39 cellular contexts compared by ENCODE assay signal in the genomic region with DNA sequence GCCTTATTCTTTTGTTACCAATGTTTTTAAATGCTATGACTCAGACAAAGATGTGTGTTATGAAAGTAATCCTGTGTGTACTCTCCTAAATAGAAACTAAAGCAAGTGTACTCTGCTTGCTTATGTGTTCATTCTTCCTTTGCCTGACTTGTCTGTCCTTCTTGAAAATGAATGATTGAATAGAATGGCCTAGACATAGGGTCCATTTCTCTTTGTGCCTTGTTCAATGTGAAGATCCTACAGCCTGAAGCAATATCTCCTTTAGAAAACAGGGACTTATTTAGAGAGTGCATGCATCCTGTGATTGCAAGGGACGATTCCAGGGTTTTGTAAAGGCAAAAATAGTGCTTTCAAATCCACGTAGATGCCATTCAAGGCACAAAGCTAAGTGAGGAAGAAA.
"Had no signal": no experiment of that assay in that cellular context is flagged by ENCODE, and none has a peak within 500 bp of the region (broad histone marks: within the 10 kb centered on the region; RNA-seq: fewer than 3 reads in every experiment).

No MANE protein-coding gene starts in this region.

- DNase-seq: activated B cell treated with CpG ODN at 0.5 μM for 24 hours; activated CD4-positive, alpha-beta memory T cell treated with anti-CD3 and anti-CD28 coated beads for 36 hours; activated CD4-positive, alpha-beta T cell treated with anti-CD3 and anti-CD28 coated beads for 4 hours; activated CD4-positive, alpha-beta T cell treated with anti-CD3 and anti-CD28 coated beads, Interleukin-2, amount 50 U/mL, for 1 hour; activated CD4-positive, CD25-positive, alpha-beta regulatory T cell treated with anti-CD3 and anti-CD28 coated beads, Interleukin-2, amount 50 U/mL, for 72 hours; activated CD8-positive, alpha-beta memory T cell treated with anti-CD3 and anti-CD28 coated beads, Interleukin-2, amount 50 U/mL, for 4 hours; activated gamma-delta T cell treated with Interleukin-2 at 50 U/mL for 16 hours; activated naive CD4-positive, alpha-beta T cell treated with anti-CD3 and anti-CD28 coated beads for 36 hours; activated T-cell treated with anti-CD3 and anti-CD28 coated beads for 4 hours; activated T-cell treated with anti-CD3 and anti-CD28 coated beads, Interleukin-2, amount 50 U/mL, for 4 hours; adrenal gland; body of pancreas; caudate nucleus; cerebellar nuclear complex; Karpas-422; MG63; NCI-H1048; NCI-H1105 treated with DMSO at 0.1 percent for 48 hours; NCI-H1436; NCI-H1694; NCI-H2029; NCI-H345; NCI-H526; NCI-H748 treated with DMSO at 0.1 percent for 48 hours; NK-92 treated with Interleukin-12 subunit alpha and Interleukin-12 subunit beta, amount 100 ng/mL, for 24 hours; PC-3; Peyer's patch; RPMI8226; SHP77 treated with DMSO at 0.1 percent for 48 hours; SW 1271; T-helper 1 cell; T-helper 2 cell; T-helper 9 cell had no signal

- H3K4me3 ChIP-seq: adrenal gland, body of pancreas, MG63, Peyer's patch, SJSA1 had no signal

- H3K27me3 ChIP-seq: adrenal gland, body of pancreas, MG63, Peyer's patch, SJSA1 had no signal

- FAIRE-seq: astrocyte, bronchial epithelial cell had no signal

- H3K27ac ChIP-seq: adrenal gland, body of pancreas, Peyer's patch, SJSA1, VCaP had no signal

- H3K9me3 ChIP-seq: adrenal gland, body of pancreas, MG63, Peyer's patch, SJSA1 had no signal

- ATAC-seq: activated naive CD4-positive, alpha-beta T cell treated with anti-CD3 and anti-CD28 coated beads, Interleukin-2, amount 50 U/mL, for 72 hours; activated T-cell treated with anti-CD3 and anti-CD28 coated beads, Interleukin-2, amount 50 U/mL, for 4 hours; body of pancreas; PC-3; SK-N-SH treated with all-trans-retinoic acid at 6 μM for 48 hours had no signal

- H3K4me1 ChIP-seq: adrenal gland, body of pancreas, Peyer's patch, SJSA1 had no signal

- H3K36me3 ChIP-seq: adrenal gland, MG63, Peyer's patch, SJSA1 had no signal
